Comparison of ENCODE assay signal across 7 cellular contexts in genomic region chr6:73514746-73515110, GRCh38. TPM values are rescaled to one million over a fixed set of nuclear protein-coding genes. Genes with fewer than 3 reads are reported as not detected.
DNase-seq lines count a peak whose midpoint lies in the region; FAIRE-seq and TF ChIP-seq lines count a peak whose summit lies in the region.

No MANE protein-coding gene starts in this region.

- peak overlapping the region; percentile 96 for H3K27ac Mint-ChIP-seq in activated naive CD4-positive, alpha-beta T cell treated with anti-CD3 and anti-CD28 coated beads, Interleukin-2, amount 50 U/mL, for 24 hours
- peak overlapping the region; percentile 39 for H3K27ac Mint-ChIP-seq in nephron progenitor cell

- TF ChIP-seq POLR2A in GM12891 (IDR thresholded peaks at IDR 0.05; ENCODE audit: low read depth, low read length), result no peak

- H3K36me3 Mint-ChIP-seq in activated naive CD4-positive, alpha-beta T cell treated with anti-CD3 and anti-CD28 coated beads, Interleukin-2, amount 50 U/mL, for 24 hours, result peaks cover 33% of the 10 kb centered on the region
- H3K36me3 Mint-ChIP-seq in nephron progenitor cell (ENCODE audit: low read depth), result peaks cover 51% of the 10 kb centered on the region

- TF ChIP-seq CTCF in nephron progenitor cell (IDR thresholded peaks at IDR 0.05), result no peak

- H3K4me3 Mint-ChIP-seq in activated naive CD4-positive, alpha-beta T cell treated with anti-CD3 and anti-CD28 coated beads, Interleukin-2, amount 50 U/mL, for 24 hours, result peak overlapping the region; percentile 87
- H3K4me3 Mint-ChIP-seq in nephron progenitor cell, result no peak overlapping the region

- no peak for FAIRE-seq in GM12891 (lab: Jason Lieb, UNC)
- no peak for FAIRE-seq in RCC 7860 (lab: Jason Lieb, UNC)

- DNase-seq in GM12891 (ENCODE audit: insufficient read length, low spot score) (no peak), HT-29 (ENCODE audit: low spot score) (peak; percentile 62), nephron progenitor cell (no peak), NCI-H146 treated with DMSO at 0.1 percent for 48 hours (lab: John Stamatoyannopoulos, UW; ENCODE audit: unreplicated experiment) (no peak), NCI-H2029 treated with DMSO at 0.1 percent for 48 hours (lab: John Stamatoyannopoulos, UW) (no peak), RCC 7860 (ENCODE audit: low spot score) (no peak)

- H3K4me1 Mint-ChIP-seq in activated naive CD4-positive, alpha-beta T cell treated with anti-CD3 and anti-CD28 coated beads, Interleukin-2, amount 50 U/mL, for 24 hours, result peaks cover 24% of the 10 kb centered on the region
- H3K4me1 Mint-ChIP-seq in nephron progenitor cell, result peaks cover 31% of the 10 kb centered on the region

- no peaks in the 10 kb centered on the region for H3K27me3 Mint-ChIP-seq in activated naive CD4-positive, alpha-beta T cell treated with anti-CD3 and anti-CD28 coated beads, Interleukin-2, amount 50 U/mL, for 24 hours
- peaks cover 2% of the 10 kb centered on the region for H3K27me3 Mint-ChIP-seq in nephron progenitor cell (ENCODE audit: low read depth, poor library complexity)

- no peaks in the 10 kb centered on the region for H3K9me3 Mint-ChIP-seq in activated naive CD4-positive, alpha-beta T cell treated with anti-CD3 and anti-CD28 coated beads, Interleukin-2, amount 50 U/mL, for 24 hours
- H3K9me3 Mint-ChIP-seq in nephron progenitor cell, result no peaks in the 10 kb centered on the region

TF ChIP-seq in GM12891, 5 proteins besides CTCF, POLR2A, EP300 and RAD21:
- TF ChIP-seq PAX5 (IDR thresholded peaks at IDR 0.05; ENCODE audit: insufficient read depth, low read length, severe bottlenecking) (no peak), POU2F2 (IDR thresholded peaks at IDR 0.05; ENCODE audit: low read depth, low read length) (0 out of 2 replicates have a peak, but pooled peaks have one; percentile 7)

RNA-seq across cellular contexts. Expression of gene EEF1A1, which starts 6.1 kb away (rescaled TPM):
- polyA plus RNA-seq in GM12891 (2012; ENCODE audit: low read depth, missing spikeins), result 18,401 TPM
- 7,514 and 7,960 TPM in 2 replicates for total RNA-seq in HT-29 (2014; rRNA removed; shearing (Covaris generic))

RNA-seq across cellular contexts. Expression of gene MTO1, which starts 53.2 kb away (rescaled TPM):
- polyA plus RNA-seq in GM12891 (2012; ENCODE audit: low read depth, missing spikeins), result 12.9 TPM
- 17.0 and 18.7 TPM in 2 replicates for total RNA-seq in HT-29 (2014; rRNA removed; shearing (Covaris generic))
